Comparison of ENCODE assay signal across 8 cellular contexts in genomic region chr10:24721254-24722106, GRCh38. TPM values are rescaled to one million over a fixed set of nuclear protein-coding genes. Genes with fewer than 3 reads are reported as not detected.
A peak's percentile ranks its signal among the peaks of the same experiment; 100 is the strongest.
DNase-seq lines count a peak whose midpoint lies in the region; ATAC-seq and TF ChIP-seq lines count a peak whose summit lies in the region.

No MANE protein-coding gene starts in this region.

- TF ChIP-seq CTCF in activated B cell treated with CpG ODN at 0.5 μM for 24 hours (IDR thresholded peaks at IDR 0.05) (no peak), heart left ventricle (IDR thresholded peaks at IDR 0.05) (no peak)

- peaks cover 0 to 3% (median 0%) of the 10 kb centered on the region in 9 donors for H3K36me3 ChIP-seq in heart left ventricle

- CTCF ChIA-PET in activated B cell treated with CpG ODN at 0.5 μM for 24 hours (lab: Charles Lee) = no interaction called here

- H3K4me3 Mint-ChIP-seq in activated B cell treated with CpG ODN at 0.5 μM for 24 hours = peak overlapping the region; percentile 88

- WGBS in heart left ventricle, 4 donors = 9 to 19% (median 11%) methylated on average over 27 to 34 of the region's 34 CpGs

- H3K9me3 Mint-ChIP-seq in activated B cell treated with CpG ODN at 0.5 μM for 24 hours = no peaks in the 10 kb centered on the region

- peak; percentile 52 for DNase-seq in NCI-H82 (lab: John Stamatoyannopoulos, UW)
- no peak for DNase-seq in NCI-H82 treated with DMSO at 0.1 percent for 48 hours (lab: John Stamatoyannopoulos, UW; ENCODE audit: unreplicated experiment)
- DNase-seq in activated B cell treated with CpG ODN at 0.5 μM for 24 hours = no peak
- peak; percentile 17 to 68 (median 47) for DNase-seq in heart left ventricle
- DNase-seq in posterior cingulate gyrus = peak in 8 of 10 donors; percentile 21 to 86 (median 39)
- no peak for DNase-seq in dedifferentiated amniotic fluid mesenchymal stem cell (ENCODE audit: extremely low spot score)
- DNase-seq in activated CD4-positive, alpha-beta T cell treated with anti-CD3 and anti-CD28 coated beads, Interleukin-2, amount 50 U/mL, for 1 hour = no peak

- H3K27me3 ChIP-seq in heart left ventricle = no peaks in the 10 kb centered on the region

- H3K36me3 Mint-ChIP-seq in activated B cell treated with CpG ODN at 0.5 μM for 24 hours (ENCODE audit: low read depth) = peaks cover 4% of the 10 kb centered on the region

- peak overlapping the region; percentile 95 to 99 (median 98) for H3K27ac ChIP-seq in heart left ventricle

- peaks cover 0 to 63% (median 46%) of the 10 kb centered on the region in 12 donors for H3K4me1 ChIP-seq in heart left ventricle

- ATAC-seq in activated B cell treated with CpG ODN at 0.5 μM for 24 hours (ENCODE audit: low read depth) (no peak), heart left ventricle (no peak), GM21717 (IDR thresholded peaks at IDR 0.05; ENCODE audit: unreplicated experiment) (no peak)

- POLR2A ChIA-PET in activated B cell treated with CpG ODN at 0.5 μM for 24 hours (lab: Charles Lee) = no interaction called here

- intact Hi-C loops in activated B cell treated with CpG ODN at 0.5 μM for 24 hours (cut with micrococcal nuclease) = loop anchor here (5.0 kb wide), 1 partner anchor 1284 kb away; the partner anchor contains the start of gene OTUD1
- intact Hi-C loops in heart left ventricle (cut with DNase I) = loop anchor here in 9 of 10 donors (2.0 to 10.0 kb wide), 13 partner anchors 34 to 363 kb away; partner anchors contain the start of genes PRTFDC1 (in 6 of the 9), ENKUR (in 3 of the 9) and THNSL1 (in 3 of the 9)
- intact Hi-C loops in posterior cingulate gyrus (cut with DNase I) = loop anchor here (2.0 to 10.0 kb wide), 6 partner anchors 61 to 363 kb away; partner anchors contain the start of genes ENKUR, PRTFDC1 and THNSL1

- peaks cover 30% of the 10 kb centered on the region for H3K4me1 Mint-ChIP-seq in activated B cell treated with CpG ODN at 0.5 μM for 24 hours

- H3K9me3 ChIP-seq in heart left ventricle = no peaks in the 10 kb centered on the region

- peaks cover 3% of the 10 kb centered on the region for H3K27me3 Mint-ChIP-seq in activated B cell treated with CpG ODN at 0.5 μM for 24 hours

- TF ChIP-seq POLR2A in heart left ventricle (IDR thresholded peaks at IDR 0.05) = no peak

- peak overlapping the region; percentile 59 for H3K27ac Mint-ChIP-seq in activated B cell treated with CpG ODN at 0.5 μM for 24 hours

- peak overlapping the region; percentile 72 to 96 (median 86) for H3K4me3 ChIP-seq in heart left ventricle

RNA-seq across cellular contexts. Expression of gene ARHGAP21, which starts 2.2 kb away (rescaled TPM):
- total RNA-seq in activated B cell treated with CpG ODN at 0.5 μM for 24 hours (16.8 and 20.8 TPM in 2 replicates), heart left ventricle (10 to 100 TPM; 29.1 to 71.9 (median 49.7) TPM)
- 10 to 100 TPM; 20.8 to 40.6 TPM for polyA plus RNA-seq in heart left ventricle

Comparison
In these comparisons a context has a peak if more than half of its experiments do, and no peak if none do; other contexts are left out.
1. DNase-seq: peak in NCI-H82 (single experiment), heart left ventricle (5 of 5) and posterior cingulate gyrus (8 of 10); none in NCI-H82 treated with DMSO at 0.1 percent for 48 hours (single experiment), activated B cell treated with CpG ODN at 0.5 μM for 24 hours (single experiment), dedifferentiated amniotic fluid mesenchymal stem cell (single experiment) and activated CD4-positive, alpha-beta T cell treated with anti-CD3 and anti-CD28 coated beads, Interleukin-2, amount 50 U/mL, for 1 hour (single experiment).